ENCODE assay signal across 20 cellular contexts in genomic region chr2:229401126-229401865, GRCh38.
"Had no signal": no experiment of that assay in that cellular context is flagged by ENCODE, and none has a peak within 500 bp of the region (broad histone marks: within the 10 kb centered on the region; RNA-seq: fewer than 3 reads in every experiment).

No MANE protein-coding gene starts in this region.

- H3K4me3 ChIP-seq: esophagus muscularis mucosa, gastroesophageal sphincter, mucosa of descending colon, right atrium auricular region, sigmoid colon, skin epidermis, testis, tibial nerve had no signal

- H3K27ac ChIP-seq: esophagus muscularis mucosa, gastroesophageal sphincter, right atrium auricular region, sigmoid colon, skin epidermis, testis, tibial nerve had no signal

- H3K9me3 ChIP-seq: esophagus muscularis mucosa, mucosa of descending colon, right atrium auricular region, sigmoid colon, testis, tibial nerve had no signal

- H3K4me3 Mint-ChIP-seq: natural killer cell; neural crest cell; stimulated activated naive B cell treated with anti-CD40 and anti-IgM and Interleukin-4, amounts not matched to agents 10 μg/mL and 1 μg/mL and 100 μg/mL, for 72 hours; stimulated activated naive CD8-positive, alpha-beta T cell treated with anti-CD3 and anti-CD28 coated beads, Interleukin-15, amount 100 ng/mL, for 72 hours had no signal

- DNase-seq: effector memory CD4-positive, alpha-beta T cell; glutamatergic neuron; islet precursor cell; mucosa of descending colon; natural killer cell; posterior cingulate gyrus; sigmoid colon; stimulated activated CD4-positive, alpha-beta T cell treated with anti-CD3 and anti-CD28 coated beads, Interleukin-2, amount 100 ng/mL, for 24 hours; stimulated activated CD4-positive, alpha-beta T cell treated with anti-CD3 and anti-CD28 coated beads, Interleukin-4, amount 100 ng/mL, for 4 hours; stimulated activated naive B cell treated with anti-CD40 and anti-IgM and Interleukin-4, amounts not matched to agents 10 μg/mL and 1 μg/mL and 100 μg/mL, for 72 hours; stimulated activated naive CD8-positive, alpha-beta T cell treated with anti-CD3 and anti-CD28 coated beads, Interleukin-15, amount 100 ng/mL, for 72 hours; testis had no signal

- H3K27me3 Mint-ChIP-seq: stimulated activated naive CD8-positive, alpha-beta T cell treated with anti-CD3 and anti-CD28 coated beads, Interleukin-15, amount 100 ng/mL, for 72 hours had no signal

- ATAC-seq: gastroesophageal sphincter; left lobe of liver; mucosa of descending colon; natural killer cell; stimulated activated naive B cell treated with anti-CD40 and anti-IgM and Interleukin-4, amounts not matched to agents 10 μg/mL and 1 μg/mL and 100 μg/mL, for 72 hours; stimulated activated naive CD8-positive, alpha-beta T cell treated with anti-CD3 and anti-CD28 coated beads, Interleukin-15, amount 100 ng/mL, for 72 hours had no signal

- H3K4me1 ChIP-seq: gastroesophageal sphincter, right atrium auricular region, sigmoid colon, testis, tibial nerve had no signal

- H3K4me1 Mint-ChIP-seq: natural killer cell; neural crest cell; stimulated activated naive B cell treated with anti-CD40 and anti-IgM and Interleukin-4, amounts not matched to agents 10 μg/mL and 1 μg/mL and 100 μg/mL, for 72 hours; stimulated activated naive CD8-positive, alpha-beta T cell treated with anti-CD3 and anti-CD28 coated beads, Interleukin-15, amount 100 ng/mL, for 72 hours had no signal

- H3K27me3 ChIP-seq: esophagus muscularis mucosa, gastroesophageal sphincter, right atrium auricular region, sigmoid colon, testis, tibial nerve had no signal

- FAIRE-seq: endometrium had no signal

- H3K36me3 ChIP-seq: esophagus muscularis mucosa, gastroesophageal sphincter, right atrium auricular region, sigmoid colon, tibial nerve had no signal

- H3K36me3 Mint-ChIP-seq: natural killer cell; stimulated activated naive B cell treated with anti-CD40 and anti-IgM and Interleukin-4, amounts not matched to agents 10 μg/mL and 1 μg/mL and 100 μg/mL, for 72 hours had no signal

- H3K27ac Mint-ChIP-seq: natural killer cell; stimulated activated naive B cell treated with anti-CD40 and anti-IgM and Interleukin-4, amounts not matched to agents 10 μg/mL and 1 μg/mL and 100 μg/mL, for 72 hours; stimulated activated naive CD8-positive, alpha-beta T cell treated with anti-CD3 and anti-CD28 coated beads, Interleukin-15, amount 100 ng/mL, for 72 hours had no signal
